15 cellular contexts compared by ENCODE assay signal in the genomic region with DNA sequence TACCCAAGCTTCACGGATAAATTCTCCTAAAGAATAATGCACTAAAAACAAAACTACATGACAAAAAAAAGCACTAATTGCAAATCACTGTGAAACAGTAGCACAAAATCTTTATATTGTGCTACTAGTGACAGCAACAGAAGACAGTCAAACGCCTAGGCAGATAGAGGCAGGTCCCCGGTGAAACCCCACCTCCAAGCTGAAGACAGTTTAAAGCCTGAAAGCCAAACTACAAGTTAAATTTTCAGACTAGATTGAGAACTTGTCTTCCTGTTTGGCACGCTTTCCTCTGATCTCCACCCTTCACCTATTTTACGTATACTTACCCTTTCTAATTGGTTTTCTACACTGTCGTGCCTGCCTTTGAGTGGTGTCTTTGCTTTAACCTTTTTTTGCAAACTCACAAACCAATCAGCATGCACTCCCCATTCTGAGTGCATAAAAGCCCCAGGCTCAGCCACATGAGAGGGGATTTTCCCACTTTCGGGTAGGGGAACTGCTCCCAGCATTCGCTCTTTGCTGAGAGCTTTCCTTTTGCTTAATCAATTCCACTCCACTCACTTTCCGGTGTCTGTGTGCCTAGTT. TPM values are rescaled to one million over a fixed set of nuclear protein-coding genes. Genes with fewer than 3 reads are reported as not detected.
DNase-seq lines count a peak whose midpoint lies in the region; ATAC-seq and TF ChIP-seq lines count a peak whose summit lies in the region.
"Had no signal": no experiment of that assay in that cellular context is flagged by ENCODE, and none has a peak within 500 bp of the region (broad histone marks: within the 10 kb centered on the region; RNA-seq: fewer than 3 reads in every experiment).

No MANE protein-coding gene starts in this region.

- TF ChIP-seq CTCF in OCI-LY3 (IDR thresholded peaks at IDR 0.05; ENCODE audit: low read depth, low read length) (no peak), coronary artery (IDR thresholded peaks at IDR 0.05) (no peak)

- POLR2A ChIA-PET in naive thymus-derived CD8-positive, alpha-beta T cell (lab: Charles Lee) = interaction anchor here (0.7 kb wide), 1 partner anchor 218 kb away, joined by 3 read pairs; no protein-coding TSS in a partner anchor

- H3K27ac ChIP-seq in OCI-LY3 (ENCODE audit: low read length) (peak overlapping the region; percentile 33), coronary artery (no peak overlapping the region)
- H3K27ac ChIP-seq: 22Rv1, C4-2B had no signal

- peaks cover 15% of the 10 kb centered on the region for H3K79me2 ChIP-seq in OCI-LY3 (ENCODE audit: low read length)

- DNase-seq in T-helper 2 cell (peak in 3 of 5 experiments; percentile 19 to 46 (median 24)), MV-4-11 (lab: John Stamatoyannopoulos, UW) (no peak), coronary artery (ENCODE audit: low spot score) (no peak)
- no peak for DNase-seq in T-helper 2 cell treated with Interferon-gamma antibody and Interleukin-4, amounts not matched to agents 5 μg/mL and 100 μg/mL, for 36 hours (ENCODE audit: low spot score)
- DNase-seq in activated naive CD4-positive, alpha-beta T cell treated with Interleukin-2 at 50 U/mL for 16 hours = peak; percentile 25
- DNase-seq in naive thymus-derived CD8-positive, alpha-beta T cell = peak in 8 of 10 donors; percentile 11 to 71 (median 52)
- DNase-seq: cortex of kidney, H9, NCI-H1048, NCI-H2171 treated with DMSO at 0.1 percent for 48 hours had no signal

- H3K27me3 Mint-ChIP-seq in T-helper 2 cell treated with Interferon-gamma antibody and Interleukin-4, amounts not matched to agents 5 μg/mL and 100 μg/mL, for 36 hours (ENCODE audit: low read depth) = peaks cover 20% of the 10 kb centered on the region
- H3K27me3 Mint-ChIP-seq in naive thymus-derived CD8-positive, alpha-beta T cell = peaks cover 0 to 4% (median 0%) of the 10 kb centered on the region in 5 donors

- H3K9ac ChIP-seq in OCI-LY3 (ENCODE audit: low read length) = no peak overlapping the region

- no peak overlapping the region for H2AFZ ChIP-seq in OCI-LY3 (ENCODE audit: low read depth, low read length)

- ATAC-seq in naive thymus-derived CD8-positive, alpha-beta T cell = peak in 1 of 2 donors; percentile 48
- no peak for ATAC-seq in HG02759 (IDR thresholded peaks at IDR 0.05; ENCODE audit: unreplicated experiment)
- ATAC-seq: Right ventricle myocardium inferior had no signal

- no peaks in the 10 kb centered on the region for H3K9me3 Mint-ChIP-seq in T-helper 2 cell treated with Interferon-gamma antibody and Interleukin-4, amounts not matched to agents 5 μg/mL and 100 μg/mL, for 36 hours
- H3K9me3 Mint-ChIP-seq in naive thymus-derived CD8-positive, alpha-beta T cell = peaks cover 0 to 15% (median 5%) of the 10 kb centered on the region in 9 donors

- peaks cover 49% of the 10 kb centered on the region for H3K4me1 ChIP-seq in OCI-LY3 (ENCODE audit: low read length)

- H3K4me1 Mint-ChIP-seq in T-helper 2 cell treated with Interferon-gamma antibody and Interleukin-4, amounts not matched to agents 5 μg/mL and 100 μg/mL, for 36 hours (ENCODE audit: low read depth) = peaks cover 18% of the 10 kb centered on the region
- peaks cover 16 to 51% (median 49%) of the 10 kb centered on the region in 4 donors for H3K4me1 Mint-ChIP-seq in naive thymus-derived CD8-positive, alpha-beta T cell

- no peaks in the 10 kb centered on the region for H3K27me3 ChIP-seq in OCI-LY3 (ENCODE audit: low read depth, low read length)

- H3K36me3 Mint-ChIP-seq in T-helper 2 cell treated with Interferon-gamma antibody and Interleukin-4, amounts not matched to agents 5 μg/mL and 100 μg/mL, for 36 hours (ENCODE audit: low read depth) = no peaks in the 10 kb centered on the region
- H3K36me3 Mint-ChIP-seq in naive thymus-derived CD8-positive, alpha-beta T cell = no peaks in the 10 kb centered on the region

- no peak overlapping the region for H3K4me3 ChIP-seq in OCI-LY3 (ENCODE audit: low read length)
- H3K4me3 ChIP-seq in coronary artery = no peak overlapping the region

- H3K4me2 ChIP-seq in OCI-LY3 (ENCODE audit: low read length) = no peak overlapping the region

- no peak overlapping the region for H3K27ac Mint-ChIP-seq in T-helper 2 cell treated with Interferon-gamma antibody and Interleukin-4, amounts not matched to agents 5 μg/mL and 100 μg/mL, for 36 hours
- H3K27ac Mint-ChIP-seq in naive thymus-derived CD8-positive, alpha-beta T cell = peak overlapping the region; percentile 80 to 91 (median 88)
- H3K27ac Mint-ChIP-seq: H9 had no signal

- H3K9me3 ChIP-seq in OCI-LY3 (ENCODE audit: insufficient read depth, low read length) = peaks cover 5% of the 10 kb centered on the region; the same call in 1 of the 2 replicates

- peaks cover 29% of the 10 kb centered on the region for H3K36me3 ChIP-seq in OCI-LY3 (replicated peaks; ENCODE audit: low read depth, low read length)

- no peak overlapping the region for H3K4me3 Mint-ChIP-seq in T-helper 2 cell treated with Interferon-gamma antibody and Interleukin-4, amounts not matched to agents 5 μg/mL and 100 μg/mL, for 36 hours
- H3K4me3 Mint-ChIP-seq in naive thymus-derived CD8-positive, alpha-beta T cell = peak overlapping the region; percentile 37 to 72 (median 60)
- H3K4me3 Mint-ChIP-seq: H9 had no signal

- no peaks in the 10 kb centered on the region for H4K20me1 ChIP-seq in OCI-LY3 (ENCODE audit: insufficient read depth, low read length)

RNA-seq across cellular contexts. Expression of a gene that starts 3.6 kb away (rescaled TPM):
- total RNA-seq in naive thymus-derived CD8-positive, alpha-beta T cell = 10 to 100 TPM; 54.5 to 62.1 TPM
- 10 to 100 TPM; 22.5 to 25.6 (median 23.4) TPM for polyA plus RNA-seq in naive thymus-derived CD8-positive, alpha-beta T cell

Comparison
In these comparisons a context has a peak if more than half of its experiments do, and no peak if none do; other contexts are left out.
1. DNase-seq: peak in T-helper 2 cell (3 of 5), activated naive CD4-positive, alpha-beta T cell treated with Interleukin-2 at 50 U/mL for 16 hours (single experiment) and naive thymus-derived CD8-positive, alpha-beta T cell (8 of 10); none in T-helper 2 cell treated with Interferon-gamma antibody and Interleukin-4, amounts not matched to agents 5 μg/mL and 100 μg/mL, for 36 hours (single experiment), MV-4-11 (single experiment) and coronary artery (single experiment).